Comparison of ENCODE assay signal across 14 cellular contexts in the genomic region with DNA sequence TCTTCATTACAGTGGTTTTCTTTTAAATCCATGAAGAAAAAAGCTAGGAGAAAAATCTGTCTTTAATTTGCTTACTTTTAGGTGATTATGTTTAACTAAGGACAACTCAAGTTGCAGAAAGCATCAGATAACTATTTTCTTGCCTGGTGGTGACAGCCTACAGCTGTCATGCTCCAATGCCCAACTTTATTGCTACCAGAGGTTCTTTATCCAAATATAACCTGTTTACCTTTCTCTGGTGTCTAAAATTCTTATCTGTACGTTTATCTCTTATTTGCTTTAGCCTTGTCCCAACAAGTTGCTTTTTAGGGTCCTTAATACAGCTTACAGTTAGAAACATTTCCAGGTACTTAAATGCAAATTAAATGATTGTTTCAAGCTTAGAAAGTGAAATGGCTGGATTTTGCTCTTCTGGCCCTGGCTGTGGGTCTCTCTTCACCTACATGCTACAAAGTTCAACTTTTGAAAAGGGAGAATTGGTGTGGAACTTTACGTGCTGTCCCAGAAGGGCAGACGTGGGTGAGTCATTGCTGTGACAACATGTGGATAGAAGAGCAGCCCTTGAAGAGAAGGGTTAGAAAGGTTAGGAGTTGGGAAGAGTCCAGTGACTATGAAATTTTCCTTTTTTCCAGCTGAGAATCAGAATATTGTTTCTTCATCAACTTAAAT.
A peak's percentile ranks its signal among the peaks of the same experiment; 100 is the strongest.
DNase-seq lines count a peak whose midpoint lies in the region; ATAC-seq, FAIRE-seq and TF ChIP-seq lines count a peak whose summit lies in the region.
"Had no signal": no experiment of that assay in that cellular context is flagged by ENCODE, and none has a peak within 500 bp of the region (broad histone marks: within the 10 kb centered on the region; RNA-seq: fewer than 3 reads in every experiment).

No MANE protein-coding gene starts in this region.

- H2AFZ ChIP-seq in astrocyte (ENCODE audit: low read depth, low read length), result no peak overlapping the region

- DNase-seq in LHCN-M2 (ENCODE audit: low read depth) (peak; percentile 38), astrocyte (ENCODE audit: low read depth) (no peak), left lobe of liver (ENCODE audit: low spot score) (peak; percentile 60), small intestine (peak; percentile 87), superior temporal gyrus (ENCODE audit: extremely low spot score) (no peak), epidermal melanocyte (ENCODE audit: insufficient read length, low spot score) (no peak)
- DNase-seq: activated CD4-positive, alpha-beta memory T cell treated with anti-CD3 and anti-CD28 coated beads for 36 hours; naive thymus-derived CD4-positive, alpha-beta T cell; NCI-H1092 treated with DMSO at 0.1 percent for 48 hours; stimulated activated CD4-positive, alpha-beta T cell treated with anti-CD3 and anti-CD28 coated beads, Interleukin-2, amount 100 ng/mL, for 24 hours; trophoblast cell had no signal

- H3K4me2 ChIP-seq in astrocyte (ENCODE audit: low read length), result peak overlapping the region; percentile 5

- H3K9me3 ChIP-seq in astrocyte (ENCODE audit: insufficient read depth, low read depth, low read length) (no peaks in the 10 kb centered on the region), small intestine (ENCODE audit: control insufficient read depth, low read depth) (no peaks in the 10 kb centered on the region)

- no peaks in the 10 kb centered on the region for H3K27me3 Mint-ChIP-seq in astrocyte (ENCODE audit: low read depth, unreplicated experiment)

- no peaks in the 10 kb centered on the region for H3K36me3 ChIP-seq in astrocyte (ENCODE audit: insufficient read depth, low read length)
- H3K36me3 ChIP-seq in small intestine (ENCODE audit: control insufficient read depth in 2 of 2, insufficient read depth in 2 of 2, low read length in 2 of 2), result no peaks in the 10 kb centered on the region

- H3K4me1 Mint-ChIP-seq in astrocyte (ENCODE audit: low read depth, unreplicated experiment), result peaks cover 9% of the 10 kb centered on the region

- 17 to 50% (median 25%) methylated on average over 3 of the region's 3 CpGs for WGBS in small intestine, 3 donors

- H3K4me1 ChIP-seq in astrocyte (ENCODE audit: insufficient read depth, low read length), result peaks cover 11% of the 10 kb centered on the region
- no peaks in the 10 kb centered on the region for H3K4me1 ChIP-seq in small intestine (ENCODE audit: control insufficient read depth in 2 of 2, insufficient read depth in 1 of 2, low read depth in 1 of 2, low read length in 1 of 2)

- H3K27ac ChIP-seq in astrocyte (ENCODE audit: low read depth, low read length) (no peak overlapping the region), small intestine (ENCODE audit: low read depth in 1 of 2, low read length in 1 of 2) (no peak overlapping the region)

- ATAC-seq in left lobe of liver (peak; percentile 97), GM21390 (IDR thresholded peaks at IDR 0.05; ENCODE audit: unreplicated experiment) (no peak)
- ATAC-seq: naive thymus-derived CD4-positive, alpha-beta T cell had no signal

- H3K36me3 Mint-ChIP-seq in astrocyte (ENCODE audit: low read depth, unreplicated experiment), result no peaks in the 10 kb centered on the region
- H3K36me3 Mint-ChIP-seq: activated CD4-positive, alpha-beta memory T cell treated with anti-CD3 and anti-CD28 coated beads for 36 hours; naive thymus-derived CD4-positive, alpha-beta T cell had no signal

- no peak overlapping the region for H3K4me3 Mint-ChIP-seq in astrocyte (ENCODE audit: unreplicated experiment)
- H3K4me3 Mint-ChIP-seq: activated CD4-positive, alpha-beta memory T cell treated with anti-CD3 and anti-CD28 coated beads for 36 hours; naive thymus-derived CD4-positive, alpha-beta T cell had no signal

- TF ChIP-seq CTCF in astrocyte (IDR thresholded peaks at IDR 0.05; ENCODE audit: insufficient read depth, low read depth, low read length), result no peak

- no peaks in the 10 kb centered on the region for H4K20me1 ChIP-seq in astrocyte (ENCODE audit: insufficient read depth, low read length)

- H3K9ac ChIP-seq in astrocyte (ENCODE audit: low read length), result no peak overlapping the region

- no peaks in the 10 kb centered on the region for H3K79me2 ChIP-seq in astrocyte (ENCODE audit: insufficient read depth, low read length)

- no peak overlapping the region for H3K27ac Mint-ChIP-seq in astrocyte (ENCODE audit: unreplicated experiment)
- H3K27ac Mint-ChIP-seq: activated CD4-positive, alpha-beta memory T cell treated with anti-CD3 and anti-CD28 coated beads for 36 hours; naive thymus-derived CD4-positive, alpha-beta T cell had no signal

- H3K4me3 ChIP-seq in astrocyte (ENCODE audit: insufficient read depth, low read depth, low read length), result no peak overlapping the region
- H3K4me3 ChIP-seq in small intestine (ENCODE audit: low read depth in 1 of 2, low read length in 2 of 2), result no peak overlapping the region

- FAIRE-seq in astrocyte (lab: Jason Lieb, UNC), result no peak
- FAIRE-seq in small intestine (lab: Jason Lieb, UNC), result no peak
- FAIRE-seq: endothelial cell of umbilical vein, keratinocyte had no signal

- H3K27me3 ChIP-seq in astrocyte (ENCODE audit: insufficient read depth, low read length) (no peaks in the 10 kb centered on the region), small intestine (ENCODE audit: control insufficient read depth in 2 of 2, insufficient read depth in 2 of 2, low read length in 2 of 2) (no peaks in the 10 kb centered on the region)

- H3K9me3 Mint-ChIP-seq in astrocyte (ENCODE audit: unreplicated experiment), result no peaks in the 10 kb centered on the region

Comparison
In these comparisons a context has a peak if more than half of its experiments do, and no peak if none do; other contexts are left out.
1. DNase-seq: peak in LHCN-M2 (single experiment), left lobe of liver (single experiment) and small intestine (single experiment); none in astrocyte (single experiment), superior temporal gyrus (single experiment) and epidermal melanocyte (single experiment).